In the genomic region with DNA sequence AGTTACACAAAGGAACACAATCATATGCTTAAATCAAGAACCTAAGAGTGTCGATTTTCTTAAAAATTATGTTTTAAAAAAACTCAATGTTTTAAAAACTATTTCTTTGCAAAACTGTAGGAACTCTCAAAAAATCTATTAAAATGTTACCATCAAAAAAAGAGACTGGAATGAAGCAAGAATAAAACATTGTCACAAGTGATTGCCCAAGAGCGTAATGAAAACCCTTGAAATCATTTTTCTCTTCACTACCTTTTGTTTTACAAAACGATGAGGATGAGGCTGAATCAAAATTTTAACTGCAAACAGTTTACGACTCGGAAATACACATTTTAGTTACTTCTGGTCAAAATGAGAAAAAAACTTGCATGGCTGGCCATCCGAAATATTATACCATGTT, we compare ENCODE assay signal across 10 cellular contexts. TPM values are rescaled to one million over a fixed set of nuclear protein-coding genes. Genes with fewer than 3 reads are reported as not detected.
DNase-seq lines count a peak whose midpoint lies in the region; ATAC-seq, FAIRE-seq and TF ChIP-seq lines count a peak whose summit lies in the region.
"Had no signal": no experiment of that assay in that cellular context is flagged by ENCODE, and none has a peak within 500 bp of the region (broad histone marks: within the 10 kb centered on the region; RNA-seq: fewer than 3 reads in every experiment).

No MANE protein-coding gene starts in this region.

- peak overlapping the region; percentile 97; the same call in 1 of the 2 replicates for H3K9ac ChIP-seq in IMR-90 (ENCODE audit: low read depth, low read length)
- H3K9ac ChIP-seq in muscle layer of colon (ENCODE audit: low read length) = peak overlapping the region; percentile 99

- H4K8ac ChIP-seq in IMR-90 (ENCODE audit: low read depth in 2 of 2, low read length in 2 of 2) = peak overlapping the region; percentile 80 to 90; a peak in 2 of 4 replicates

- peaks cover under 1% of the 10 kb centered on the region for H3K36me3 ChIP-seq in IMR-90 (ENCODE audit: control insufficient read depth, insufficient read depth, low read length)
- no peaks in the 10 kb centered on the region for H3K36me3 ChIP-seq in muscle layer of colon (ENCODE audit: insufficient read depth, low read length)

- peaks cover 46% of the 10 kb centered on the region for H4K20me1 ChIP-seq in IMR-90 (ENCODE audit: insufficient read depth, low read length)

- no peak overlapping the region for H2BK20ac ChIP-seq in IMR-90 (ENCODE audit: low read depth, low read length)

- CTCF ChIA-PET in A549 (lab: Yijun Ruan, JAX) (no interaction called here), IMR-90 (lab: Yijun Ruan, JAX) (interaction anchor here (0.7 kb wide), 1 partner anchor 124 kb away, joined by 3 read pairs; no protein-coding TSS in a partner anchor)

- no peak overlapping the region for H2AK9ac ChIP-seq in IMR-90 (replicated peaks; ENCODE audit: low read depth, low read length, poor library complexity)

- H3K4me3 Mint-ChIP-seq in chondrocyte (ENCODE audit: unreplicated experiment) = peak overlapping the region; percentile 92

- TF ChIP-seq EP300 in A549 (IDR thresholded peaks at IDR 0.05) = no peak

- H3K4me2 ChIP-seq in A549 = peak overlapping the region; percentile 96
- H3K4me2 ChIP-seq in IMR-90 (ENCODE audit: low read depth, low read length) = peak overlapping the region; percentile 84

- no peak overlapping the region for H4K5ac ChIP-seq in IMR-90 (ENCODE audit: low read depth, low read length)

- H3K9me1 ChIP-seq in IMR-90 (ENCODE audit: insufficient read depth, low read length) = no peaks in the 10 kb centered on the region

- no peak overlapping the region for H2BK5ac ChIP-seq in IMR-90 (ENCODE audit: low read depth, low read length, poor library complexity, severe bottlenecking)

- peak overlapping the region; percentile 86; the same call in 1 of the 2 replicates for H3K23ac ChIP-seq in IMR-90 (ENCODE audit: low read depth, low read length)

- peak overlapping the region; percentile 68 for H3K4me3 ChIP-seq in A549
- peak overlapping the region; percentile 87 for H3K4me3 ChIP-seq in IMR-90 (ENCODE audit: insufficient read depth, low read depth, low read length)
- H3K4me3 ChIP-seq in muscle layer of colon (ENCODE audit: low read depth in 1 of 2, low read length in 2 of 2) = peak overlapping the region; percentile 66 to 100

- WGBS in A549 (ENCODE audit: missing lambda C conversion rate) = 3% methylated on average over 6 of the region's 6 CpGs
- 20% methylated on average over 1 of the region's 6 CpGs; no CpG with 5 or more reads in 1 of the 2 experiments for WGBS in IMR-90 (ENCODE audit: extremely low coverage in 2 of 2, insufficient read length in 1 of 2), 2 experiments

- peak overlapping the region; percentile 80 for H3K56ac ChIP-seq in IMR-90 (ENCODE audit: extremely low read depth, insufficient read depth, low read length)

- no peak overlapping the region for H2AK5ac ChIP-seq in IMR-90 (ENCODE audit: low read depth, low read length)

- H3K27me3 Mint-ChIP-seq in chondrocyte (ENCODE audit: low read depth) = no peaks in the 10 kb centered on the region

- BruUV-seq in IMR-90 (replicated peaks; lab: Mats Ljungman, UMichigan) = no TSS peak

- peaks cover 1% of the 10 kb centered on the region for H3K36me3 Mint-ChIP-seq in chondrocyte (ENCODE audit: low read depth)

- H3K9me3 ChIP-seq in A549 = no peaks in the 10 kb centered on the region
- no peaks in the 10 kb centered on the region for H3K9me3 ChIP-seq in IMR-90 (ENCODE audit: control insufficient read depth, insufficient read depth, low read length)
- H3K9me3 ChIP-seq in muscle layer of colon (ENCODE audit: low read length) = no peaks in the 10 kb centered on the region

- POLR2A ChIA-PET in A549 (lab: Yijun Ruan, JAX) = interaction anchor here (1.0 to 2.0 kb wide), 4 partner anchors 12 to 99 kb away, joined by 3 to 9 read pairs (median 8); partner anchors contain the start of gene ACBD5
- POLR2A ChIA-PET in IMR-90 (lab: Charles Lee; ENCODE audit: unreplicated experiment) = no interaction called here

- ATAC-seq in A549 (no peak), IMR-90 (ENCODE audit: low read depth) (no peak), GM18909 (IDR thresholded peaks at IDR 0.05; ENCODE audit: poor library complexity, unreplicated experiment) (no peak)

- dilution Hi-C loops in IMR-90 (cut with HindIII; ENCODE audit: low sequenced_read_pairs, unreplicated experiment) = no loop called here

- peaks cover 48% of the 10 kb centered on the region for H3K4me1 Mint-ChIP-seq in chondrocyte (ENCODE audit: low read depth)

- H3K18ac ChIP-seq in IMR-90 (ENCODE audit: low read depth, low read length) = no peak overlapping the region

- no peak for TF ChIP-seq RAD21 in A549 (conservative IDR thresholded peaks at IDR 0.05 in 1 of 2, IDR thresholded peaks at IDR 0.05 in 1 of 2)
- TF ChIP-seq RAD21 in IMR-90 (IDR thresholded peaks at IDR 0.05; ENCODE audit: low read length) = no peak

- no peaks in the 10 kb centered on the region for H3K9me3 Mint-ChIP-seq in chondrocyte (ENCODE audit: low read depth)

- intact Hi-C loops in IMR-90 (cut with micrococcal nuclease) = loop anchor here (10.0 kb wide), 1 partner anchor 211 kb away; no protein-coding TSS in a partner anchor

- TF ChIP-seq CTCF in A549 (IDR thresholded peaks at IDR 0.05) (no peak), IMR-90 (conservative IDR thresholded peaks at IDR 0.05; ENCODE audit: low read depth, low read length) (no peak), chondrocyte (IDR thresholded peaks at IDR 0.05) (no peak)

- H3K4ac ChIP-seq in IMR-90 (ENCODE audit: low read depth, low read length) = peak overlapping the region; percentile 78; the same call in 1 of the 2 replicates

- H2BK15ac ChIP-seq in IMR-90 (ENCODE audit: low read depth, low read length) = no peak overlapping the region

- H3K79me1 ChIP-seq in IMR-90 (ENCODE audit: low read depth in 1 of 2, low read length in 2 of 2) = peaks cover 6 to 29% of the 10 kb centered on the region in 2 experiments

- H3K14ac ChIP-seq in IMR-90 (replicated peaks; ENCODE audit: low read depth, low read length) = peak overlapping the region; percentile 93

- TF ChIP-seq POLR2A in A549 (IDR thresholded peaks at IDR 0.05; ENCODE audit: low read length) (no peak), IMR-90 (IDR thresholded peaks at IDR 0.05; ENCODE audit: low read depth, low read length) (no peak)

- DNase-seq in A549 (ENCODE audit: low read depth in 1 of 2, low spot score in 1 of 2) (no peak), IMR-90 (no peak), chondrocyte (ENCODE audit: low spot score) (no peak), NCI-H526 treated with DMSO at 0.1 percent for 48 hours (lab: John Stamatoyannopoulos, UW) (no peak), pons (ENCODE audit: low spot score) (no peak)
- no peak for DNase-seq in activated CD4-positive, CD25-positive, alpha-beta regulatory T cell treated with anti-CD3 and anti-CD28 coated beads, Interleukin-2, amount 50 U/mL, for 72 hours
- DNase-seq: GF-D8, MV-4-11 had no signal

- H3K27ac Mint-ChIP-seq in chondrocyte (ENCODE audit: unreplicated experiment) = peak overlapping the region; percentile 99

- H3K27ac ChIP-seq in A549 (peak overlapping the region; percentile 90 to 94), IMR-90 (ENCODE audit: insufficient read depth, low read length) (no peak overlapping the region), muscle layer of colon (ENCODE audit: low read depth, low read length) (peak overlapping the region; percentile 85)

- in situ Hi-C loops in IMR-90 (cut with MboI; ENCODE audit: low sequenced_read_pairs) = no loop called here

- no peak overlapping the region for H2BK120ac ChIP-seq in IMR-90 (ENCODE audit: low read depth, low read length)

- H3K4me1 ChIP-seq in A549 (peaks cover 33% of the 10 kb centered on the region), IMR-90 (ENCODE audit: control insufficient read depth, insufficient read depth, low read length) (0 out of 2 replicates have a peak, but pooled peaks cover 1% of the 10 kb centered on the region), muscle layer of colon (ENCODE audit: insufficient read depth, low read length) (peaks cover 20% of the 10 kb centered on the region)

- H2AFZ ChIP-seq in IMR-90 (replicated peaks; ENCODE audit: low read length, poor library complexity) = no peak overlapping the region

- FAIRE-seq in A549 (lab: Jason Lieb, UNC) = no peak

- no peak overlapping the region for H4K91ac ChIP-seq in IMR-90 (ENCODE audit: insufficient read depth, low read depth, low read length)

- no peaks in the 10 kb centered on the region for H3K27me3 ChIP-seq in IMR-90 (ENCODE audit: control insufficient read depth, insufficient read depth, low read length)
- H3K27me3 ChIP-seq in muscle layer of colon (ENCODE audit: control insufficient read depth in 1 of 2, insufficient read depth in 2 of 2, low read length in 2 of 2) = no peaks in the 10 kb centered on the region

RNA-seq across cellular contexts. Expression of gene YME1L1, which starts 0.9 kb away (rescaled TPM):
- polyA plus RNA-seq in A549 (2011; rRNA removed) (161 and 165 TPM in 2 replicates), A549 (2017; fragmentation: RNase III; extraction: RNeasy Plus Mini Kit Qiagen cat#74134 plus additional on column Dnase treatment) (94.8 to 96.3 TPM (median 94.9 TPM) in 3 replicates), IMR-90 (2012; rRNA removed) (40.3 and 51.6 TPM in 2 replicates)
- 28.1 and 33.1 TPM in 2 replicates for polyA plus RNA-seq in A549 (2012; cell fraction: cytosol; rRNA removed)
- polyA plus RNA-seq in A549 (2012; cell fraction: nucleus; rRNA removed) = 11.6 and 16.0 TPM in 2 replicates
- 36.1 and 38.6 TPM in 2 replicates for polyA minus RNA-seq in A549 (2011; rRNA and poly(A)+ RNA removed)
- total RNA-seq in IMR-90 (2012; rRNA removed) (71.2 and 111 TPM in 2 replicates), chondrocyte (128 to 149 TPM (median 137 TPM) in 3 replicates)
- polyA plus RNA-seq in IMR-90 (2012; cell fraction: cytosol; rRNA removed) = 10.0 and 11.2 TPM in 2 replicates
- 5.8 and 25.5 TPM in 2 replicates for polyA plus RNA-seq in IMR-90 (2012; cell fraction: nucleus; rRNA removed; ENCODE audit: low replicate concordance)

RNA-seq across cellular contexts. Expression of gene MASTL, which starts 1.8 kb away (rescaled TPM):
- polyA plus RNA-seq in A549 (2011; rRNA removed) (20.6 and 21.3 TPM in 2 replicates), A549 (2017; fragmentation: RNase III; extraction: RNeasy Plus Mini Kit Qiagen cat#74134 plus additional on column Dnase treatment) (21.5 to 22.1 TPM (median 21.8 TPM) in 3 replicates), IMR-90 (2012; rRNA removed) (5.9 and 7.0 TPM in 2 replicates)
- polyA plus RNA-seq in A549 (2012; cell fraction: cytosol; rRNA removed) = 9.7 and 10.1 TPM in 2 replicates
- 5.6 and 10.6 TPM in 2 replicates for polyA plus RNA-seq in A549 (2012; cell fraction: nucleus; rRNA removed)
- polyA minus RNA-seq in A549 (2011; rRNA and poly(A)+ RNA removed) = 5.6 and 6.4 TPM in 2 replicates
- total RNA-seq in IMR-90 (2012; rRNA removed) (13.4 and 18.1 TPM in 2 replicates), chondrocyte (6.9 to 11.3 TPM (median 7.6 TPM) in 3 replicates)
- polyA plus RNA-seq in IMR-90 (2012; cell fraction: cytosol; rRNA removed) = 1.2 and 2.1 TPM in 2 replicates
- polyA plus RNA-seq in IMR-90 (2012; cell fraction: nucleus; rRNA removed; ENCODE audit: low replicate concordance) = 1.5 and 6.9 TPM in 2 replicates

RNA-seq across cellular contexts. Expression of gene ANKRD26, which starts 53.0 kb away (rescaled TPM):
- 3.3 and 4.1 TPM in 2 replicates for polyA plus RNA-seq in A549 (2011; rRNA removed)
- 0.51 and 0.59 TPM in 2 replicates for polyA plus RNA-seq in A549 (2012; cell fraction: cytosol; rRNA removed)
- 0.64 and 0.82 TPM in 2 replicates for polyA plus RNA-seq in A549 (2012; cell fraction: nucleus; rRNA removed)
- 4.0 to 4.3 TPM (median 4.0 TPM) in 3 replicates for polyA plus RNA-seq in A549 (2017; fragmentation: RNase III; extraction: RNeasy Plus Mini Kit Qiagen cat#74134 plus additional on column Dnase treatment)
- polyA minus RNA-seq in A549 (2011; rRNA and poly(A)+ RNA removed) = 2.7 and 3.3 TPM in 2 replicates
- total RNA-seq in IMR-90 (2012; rRNA removed) = 4.8 and 8.6 TPM in 2 replicates
- polyA plus RNA-seq in IMR-90 (2012; rRNA removed) = 1.3 and 1.6 TPM in 2 replicates
- 0.14 and 0.16 TPM in 2 replicates for polyA plus RNA-seq in IMR-90 (2012; cell fraction: cytosol; rRNA removed)
- 0.22 and 1.6 TPM in 2 replicates for polyA plus RNA-seq in IMR-90 (2012; cell fraction: nucleus; rRNA removed; ENCODE audit: low replicate concordance)
- 6.7 to 14.8 TPM (median 7.3 TPM) in 3 replicates for total RNA-seq in chondrocyte
